16 cellular contexts compared by ENCODE assay signal in the genomic region with DNA sequence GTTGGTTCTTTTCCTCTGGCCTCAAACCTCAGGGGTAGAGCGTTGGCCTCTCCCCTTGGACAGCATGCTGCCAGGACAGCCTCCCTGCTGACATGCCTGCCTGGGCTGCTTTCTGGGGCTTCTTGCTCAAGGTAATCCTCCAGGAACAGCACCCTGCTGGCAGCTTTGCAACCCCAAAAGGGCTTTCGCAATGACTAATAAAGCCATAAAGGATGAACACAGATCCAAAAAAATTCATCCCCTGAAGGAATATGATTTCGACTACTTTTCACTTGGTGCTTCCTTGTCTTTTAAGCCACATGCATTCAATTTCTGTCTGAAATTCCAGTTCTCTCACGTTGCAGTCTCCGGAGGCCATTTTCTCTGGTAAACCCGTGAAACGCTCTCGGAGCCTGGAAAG. TPM values are rescaled to one million over a fixed set of nuclear protein-coding genes. Genes with fewer than 3 reads are reported as not detected.
DNase-seq lines count a peak whose midpoint lies in the region; ATAC-seq, FAIRE-seq and TF ChIP-seq lines count a peak whose summit lies in the region.
"Had no signal": no experiment of that assay in that cellular context is flagged by ENCODE, and none has a peak within 500 bp of the region (broad histone marks: within the 10 kb centered on the region; RNA-seq: fewer than 3 reads in every experiment).

No MANE protein-coding gene starts in this region.

- H3K9me3 ChIP-seq in Panc1 (ENCODE audit: control insufficient read depth, insufficient read depth, low read depth, low read length) (peaks cover 8% of the 10 kb centered on the region; the same call in 1 of the 2 replicates), neural progenitor cell (ENCODE audit: low read depth) (no peaks in the 10 kb centered on the region)

- TF ChIP-seq CTCF in Panc1 (IDR thresholded peaks at IDR 0.05) (no peak), epithelial cell of esophagus (IDR thresholded peaks at IDR 0.05; ENCODE audit: insufficient read depth, low read depth, low read length, missing control alignments) (peak; percentile 45), neural progenitor cell (IDR thresholded peaks at IDR 0.05) (no peak)

- BruUV-seq in Panc1 (replicated peaks; lab: Mats Ljungman, UMichigan): no TSS peak

- CTCF ChIA-PET in Panc1 (lab: Charles Lee): interaction anchor here (0.5 kb wide), 1 partner anchor 127 kb away, joined by 3 read pairs; no protein-coding TSS in a partner anchor

- H3K36me3 ChIP-seq in Panc1 (ENCODE audit: control insufficient read depth, insufficient read depth, low read length) (no peaks in the 10 kb centered on the region), neural progenitor cell (no peaks in the 10 kb centered on the region)

- no peaks in the 10 kb centered on the region for H3F3A ChIP-seq in neural progenitor cell (ENCODE audit: low read depth)

- no peak for FAIRE-seq in frontal cortex (lab: Jason Lieb, UNC)

- intact Hi-C loops in Panc1 (cut with micrococcal nuclease; ENCODE audit: unreplicated experiment): no loop called here

- H2AFZ ChIP-seq in neural progenitor cell (replicated peaks): no peak overlapping the region

- peaks cover 4% of the 10 kb centered on the region for H3K9me3 Mint-ChIP-seq in neural progenitor cell

- H3K36me3 Mint-ChIP-seq in neural progenitor cell: peaks cover 3% of the 10 kb centered on the region

- no peaks in the 10 kb centered on the region for H3K79me2 ChIP-seq in neural progenitor cell (ENCODE audit: low read depth)

- ATAC-seq in Panc1 (0 out of 2 replicates have a peak, but pooled peaks have one; percentile 47), HG03457 (IDR thresholded peaks at IDR 0.05; ENCODE audit: unreplicated experiment) (no peak)
- ATAC-seq: activated CD8-positive, alpha-beta memory T cell treated with anti-CD3 and anti-CD28 coated beads, Interleukin-2, amount 10 ng/mL, durations not matched to agents 7 days and 5 days; left ventricle myocardium superior had no signal

- POLR2A ChIA-PET in Panc1 (lab: Charles Lee): no interaction called here

- DNase-seq in EL (peak; percentile 88), Panc1 (ENCODE audit: low read depth, low spot score) (no peak), epithelial cell of esophagus (ENCODE audit: low read depth) (peak; percentile 96), neural progenitor cell (ENCODE audit: low spot score) (peak; percentile 36), frontal cortex (ENCODE audit: low spot score in 2 of 2) (no peak), NCI-H1417 (lab: John Stamatoyannopoulos, UW) (no peak), amygdala (lab: John Stamatoyannopoulos, UW) (no peak)
- DNase-seq: activated CD8-positive, alpha-beta memory T cell treated with anti-CD3 and anti-CD28 coated beads, Interleukin-2, amount 10 ng/mL, durations not matched to agents 7 days and 5 days; cortex of kidney; GF-D8; left ventricle myocardium superior; NCI-H446; RPMI8226; T-helper 9 cell had no signal

- no peaks in the 10 kb centered on the region for H3K27me3 Mint-ChIP-seq in neural progenitor cell (ENCODE audit: insufficient read depth, low read depth)
- H3K27me3 Mint-ChIP-seq: activated CD8-positive, alpha-beta memory T cell treated with anti-CD3 and anti-CD28 coated beads, Interleukin-2, amount 10 ng/mL, durations not matched to agents 7 days and 5 days; activated naive CD8-positive, alpha-beta T cell had no signal

- no peak overlapping the region for H3K27ac Mint-ChIP-seq in neural progenitor cell
- H3K27ac Mint-ChIP-seq: activated CD8-positive, alpha-beta memory T cell treated with anti-CD3 and anti-CD28 coated beads, Interleukin-2, amount 10 ng/mL, durations not matched to agents 7 days and 5 days; activated naive CD8-positive, alpha-beta T cell had no signal

- H3K4me1 Mint-ChIP-seq in neural progenitor cell: peaks cover 29% of the 10 kb centered on the region
- H3K4me1 Mint-ChIP-seq: activated CD8-positive, alpha-beta memory T cell treated with anti-CD3 and anti-CD28 coated beads, Interleukin-2, amount 10 ng/mL, durations not matched to agents 7 days and 5 days had no signal

- H3K27ac ChIP-seq in Panc1 (ENCODE audit: low read length) (no peak overlapping the region), neural progenitor cell (no peak overlapping the region)

- in situ Hi-C loops in Panc1 (cut with HindIII; ENCODE audit: low pct_unique_long_range_greater_than_20kb, low sequenced_read_pairs): no loop called here

- no peaks in the 10 kb centered on the region for H4K20me1 ChIP-seq in neural progenitor cell (ENCODE audit: low read depth)

- H3K4me3 ChIP-seq in Panc1 (ENCODE audit: low read depth in 2 of 2, low read length in 2 of 2) (no peak overlapping the region), epithelial cell of esophagus (ENCODE audit: low read length) (no peak overlapping the region), neural progenitor cell (no peak overlapping the region)

- H3K4me3 Mint-ChIP-seq in neural progenitor cell: no peak overlapping the region
- H3K4me3 Mint-ChIP-seq: activated CD8-positive, alpha-beta memory T cell treated with anti-CD3 and anti-CD28 coated beads, Interleukin-2, amount 10 ng/mL, durations not matched to agents 7 days and 5 days; activated naive CD8-positive, alpha-beta T cell had no signal

- H3K27me3 ChIP-seq in Panc1 (ENCODE audit: control insufficient read depth, insufficient read depth, low read length): no peaks in the 10 kb centered on the region
- no peaks in the 10 kb centered on the region for H3K27me3 ChIP-seq in neural progenitor cell

- peak overlapping the region; percentile 34 for H3K4me2 ChIP-seq in neural progenitor cell

- H3K4me1 ChIP-seq in Panc1 (ENCODE audit: control insufficient read depth, insufficient read depth, low read length) (no peaks in the 10 kb centered on the region), neural progenitor cell (peaks cover 10% of the 10 kb centered on the region)

- H3K9ac ChIP-seq in neural progenitor cell: no peak overlapping the region

RNA-seq across cellular contexts. Expression of a gene that starts 15.1 kb away (rescaled TPM):
- total RNA-seq in Panc1 (2021; ENCODE audit: unreplicated experiment) (5.7 TPM), neural progenitor cell (ENCODE audit: low replicate concordance) (2.3 and 4.7 TPM in 2 replicates), frontal cortex (6.1 TPM)
- 5.5 TPM for polyA plus RNA-seq in Panc1 (2012; ENCODE audit: insufficient read length)

RNA-seq across cellular contexts. Expression of a gene that starts 47.5 kb away (rescaled TPM):
- total RNA-seq in Panc1 (2021; ENCODE audit: unreplicated experiment): 28.9 TPM
- 24.2 TPM for polyA plus RNA-seq in Panc1 (2012; ENCODE audit: insufficient read length)
- 26.4 and 32.0 TPM in 2 replicates for total RNA-seq in neural progenitor cell (ENCODE audit: low replicate concordance)
- total RNA-seq in frontal cortex: 6.9 TPM

Comparison
In these comparisons a context has a peak if more than half of its experiments do, and no peak if none do; other contexts are left out.
1. DNase-seq: peak in EL (single experiment), epithelial cell of esophagus (single experiment) and neural progenitor cell (single experiment); none in Panc1 (single experiment), frontal cortex (0 of 2), NCI-H1417 (0 of 3) and amygdala (0 of 56).